26 cellular contexts compared by ENCODE assay signal in the genomic region with DNA sequence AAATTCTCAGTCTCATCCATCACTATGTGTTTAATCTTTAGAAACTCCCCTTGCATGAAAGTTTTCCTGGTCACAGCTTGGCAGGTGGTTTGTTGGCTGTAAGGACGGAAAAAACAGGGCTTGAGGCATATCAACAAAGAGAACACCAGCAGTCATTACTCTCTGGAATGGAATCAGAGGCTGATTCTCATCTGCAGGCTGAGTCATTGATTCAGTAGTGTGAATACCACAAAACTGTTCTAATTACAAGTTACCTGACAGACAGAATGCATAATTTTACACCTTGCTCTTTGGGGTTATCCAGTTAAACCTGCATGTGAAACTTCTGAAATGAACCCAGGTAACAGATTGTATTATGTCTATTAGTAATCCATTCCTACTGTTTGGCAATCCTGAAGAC. TPM values are rescaled to one million over a fixed set of nuclear protein-coding genes. Genes with fewer than 3 reads are reported as not detected.
"Had no signal": no experiment of that assay in that cellular context is flagged by ENCODE, and none has a peak within 500 bp of the region (broad histone marks: within the 10 kb centered on the region; RNA-seq: fewer than 3 reads in every experiment).

No MANE protein-coding gene starts in this region.

- H3K27me3 Mint-ChIP-seq: activated naive CD8-positive, alpha-beta T cell treated with anti-CD3 and anti-CD28 coated beads, Interleukin-2, amount 10 ng/mL, durations not matched to agents 7 days and 5 days; IgD-negative memory B cell had no signal

- H3K27me3 ChIP-seq: ascending aorta had no signal

- H3K9me3 ChIP-seq: ascending aorta had no signal

- H3K4me3 ChIP-seq: ascending aorta, SJCRH30, SK-N-MC had no signal

- H3K27ac ChIP-seq: ascending aorta, SJCRH30, SK-N-MC, WERI-Rb-1 had no signal

- H3K4me3 Mint-ChIP-seq: activated CD4-positive, alpha-beta memory T cell treated with anti-CD3 and anti-CD28 coated beads, Interleukin-2, amount 10 ng/mL, durations not matched to agents 7 days and 5 days; activated naive CD8-positive, alpha-beta T cell treated with anti-CD3 and anti-CD28 coated beads, Interleukin-2, amount 10 ng/mL, durations not matched to agents 7 days and 5 days; IgD-negative memory B cell had no signal

- H3K4me1 ChIP-seq: ascending aorta, SJCRH30 had no signal

- H3K9me3 Mint-ChIP-seq: activated naive CD8-positive, alpha-beta T cell treated with anti-CD3 and anti-CD28 coated beads, Interleukin-2, amount 10 ng/mL, durations not matched to agents 7 days and 5 days; IgD-negative memory B cell had no signal

- H3K36me3 ChIP-seq: ascending aorta, SJCRH30, WERI-Rb-1 had no signal

- H3K27ac Mint-ChIP-seq: activated CD4-positive, alpha-beta memory T cell treated with anti-CD3 and anti-CD28 coated beads, Interleukin-2, amount 10 ng/mL, durations not matched to agents 7 days and 5 days; activated naive CD8-positive, alpha-beta T cell treated with anti-CD3 and anti-CD28 coated beads, Interleukin-2, amount 10 ng/mL, durations not matched to agents 7 days and 5 days; IgD-negative memory B cell had no signal

- ATAC-seq: Panc1 had no signal

- DNase-seq: activated CD4-positive, alpha-beta memory T cell treated with anti-CD3 and anti-CD28 coated beads, Interleukin-2, amount 10 ng/mL, durations not matched to agents 7 days and 5 days; activated CD4-positive, alpha-beta T cell treated with anti-CD3 and anti-CD28 coated beads for 4 hours; activated CD4-positive, CD25-positive, alpha-beta regulatory T cell; activated naive CD4-positive, alpha-beta T cell treated with anti-CD3 and anti-CD28 coated beads, Interleukin-2, amount 50 U/mL, for 16 hours; activated naive CD8-positive, alpha-beta T cell treated with anti-CD3 and anti-CD28 coated beads, Interleukin-2, amount 10 ng/mL, durations not matched to agents 7 days and 5 days; cerebellar nuclear complex; Karpas-422; KBM-7; NCI-H1105; NCI-H1417 treated with DMSO at 0.1 percent for 48 hours; NCI-H187 treated with DMSO at 0.1 percent for 48 hours; NCI-H2081; NCI-H226; NCI-H524 treated with DMSO at 0.1 percent for 48 hours; SHP77; SJCRH30; T1000; WERI-Rb-1 had no signal

- H3K36me3 Mint-ChIP-seq: IgD-negative memory B cell had no signal

RNA-seq across cellular contexts. Expression of gene SLFN12L, which starts 11.5 kb away (rescaled TPM):
- total RNA-seq: ascending aorta, NCI-H460, RPMI7951, SJCRH30 had no signal

RNA-seq across cellular contexts. Expression of gene SLFN14, which starts 11.6 kb away (rescaled TPM):
- total RNA-seq: activated CD4-positive, alpha-beta memory T cell treated with anti-CD3 and anti-CD28 coated beads, Interleukin-2, amount 10 ng/mL, durations not matched to agents 7 days and 5 days; activated naive CD8-positive, alpha-beta T cell treated with anti-CD3 and anti-CD28 coated beads, Interleukin-2, amount 10 ng/mL, durations not matched to agents 7 days and 5 days; ascending aorta; MCF 10A; NCI-H460; RPMI7951; SJCRH30; T-helper 2 cell treated with Interferon-gamma antibody and Interleukin-4, amounts not matched to agents 100 ng/mL and 5 ng/mL, for 36 hours had no signal
- polyA plus RNA-seq: IgD-negative memory B cell had no signal
